ENCODE assay signal across 27 cellular contexts in genomic region chr1:165365344-165365743, GRCh38. TPM values are rescaled to one million over a fixed set of nuclear protein-coding genes. Genes with fewer than 3 reads are reported as not detected.
A peak's percentile ranks its signal among the peaks of the same experiment; 100 is the strongest.
DNase-seq lines count a peak whose midpoint lies in the region; ATAC-seq and TF ChIP-seq lines count a peak whose summit lies in the region.
"Had no signal": no experiment of that assay in that cellular context is flagged by ENCODE, and none has a peak within 500 bp of the region (broad histone marks: within the 10 kb centered on the region; RNA-seq: fewer than 3 reads in every experiment).

No MANE protein-coding gene starts in this region.

- H4K20me1 ChIP-seq in mammary epithelial cell (ENCODE audit: insufficient read depth, low read length) = no peaks in the 10 kb centered on the region

- ATAC-seq in omental fat pad (ENCODE audit: low FRiP score) (peak; percentile 55), T-helper 17 cell (no peak)
- no peak for ATAC-seq in stimulated activated memory B cell treated with anti-CD40 and anti-IgM and Interleukin-4, amounts not matched to agents 10 μg/mL and 1 μg/mL and 100 μg/mL, for 72 hours
- ATAC-seq: activated T-cell treated with anti-CD3 and anti-CD28 coated beads, Interleukin-2, amount 50 U/mL, for 4 hours had no signal

- intact Hi-C loops in mammary epithelial cell (cut with micrococcal nuclease) = no loop called here

- TF ChIP-seq CTCF in mammary epithelial cell (conservative IDR thresholded peaks at IDR 0.05 in 1 of 2, IDR thresholded peaks at IDR 0.05 in 1 of 2; ENCODE audit: extremely low read depth in 1 of 2, insufficient read depth in 1 of 2, low read depth in 1 of 2, low read length in 2 of 2) = no peak
- no peak for TF ChIP-seq CTCF in omental fat pad (IDR thresholded peaks at IDR 0.05)

- CTCF ChIA-PET in mammary epithelial cell (lab: Charles Lee; ENCODE audit: low non-redundant PET) = no interaction called here

- WGBS in mammary epithelial cell (ENCODE audit: low coverage, missing lambda C conversion rate) = 36% methylated on average over 2 of the region's 2 CpGs

- H3K4me2 ChIP-seq in mammary epithelial cell (ENCODE audit: insufficient read depth, low read depth, low read length) = no peak overlapping the region
- H3K4me2 ChIP-seq: KMS-11 had no signal

- H3K27ac Mint-ChIP-seq in T-helper 17 cell = no peak overlapping the region
- H3K27ac Mint-ChIP-seq in stimulated activated memory B cell treated with anti-CD40 and anti-IgM and Interleukin-4, amounts not matched to agents 10 μg/mL and 1 μg/mL and 100 μg/mL, for 72 hours = no peak overlapping the region
- H3K27ac Mint-ChIP-seq: brain; CD4-positive, alpha-beta memory T cell had no signal

- DNase-seq in DMS 273 (lab: John Stamatoyannopoulos, UW; ENCODE audit: unreplicated experiment) = peak; percentile 34
- DNase-seq in DMS 273 treated with DMSO at 0.1 percent for 48 hours (lab: John Stamatoyannopoulos, UW) = no peak
- peak in 2 of 3 experiments; percentile 20 to 72 for DNase-seq in NCI-H1417 (lab: John Stamatoyannopoulos, UW)
- DNase-seq in mammary epithelial cell = peak; percentile 32
- no peak for DNase-seq in omental fat pad (ENCODE audit: low spot score)
- no peak for DNase-seq in T-helper 17 cell
- no peak for DNase-seq in SKM-1 treated with dmso at 0.1 percent for 144 hours (lab: John Stamatoyannopoulos, UW; ENCODE audit: unreplicated experiment)
- DNase-seq: activated CD4-positive, alpha-beta T cell treated with anti-CD3 and anti-CD28 coated beads for 48 hours; activated T-cell treated with anti-CD3 and anti-CD28 coated beads, Interleukin-2, amount 50 U/mL, for 4 hours; CD4-positive, alpha-beta memory T cell; effector CD8-positive, alpha-beta T cell; esophagus squamous epithelium; glutamatergic neuron; kidney glomerular epithelial cell; NCI-H187 treated with DMSO at 0.1 percent for 48 hours; NCI-H510A; stimulated activated CD4-positive, alpha-beta T cell treated with anti-CD3 and anti-CD28 coated beads, Interleukin-15, amount 100 ng/mL, for 24 hours; T-helper 2 cell; transverse colon had no signal

- H3K36me3 Mint-ChIP-seq in T-helper 17 cell (ENCODE audit: low read depth) = peaks cover 10% of the 10 kb centered on the region
- no peaks in the 10 kb centered on the region for H3K36me3 Mint-ChIP-seq in stimulated activated memory B cell treated with anti-CD40 and anti-IgM and Interleukin-4, amounts not matched to agents 10 μg/mL and 1 μg/mL and 100 μg/mL, for 72 hours
- H3K36me3 Mint-ChIP-seq: brain; CD4-positive, alpha-beta memory T cell had no signal

- BruUV-seq in mammary epithelial cell (replicated peaks; lab: Mats Ljungman, UMichigan) = no TSS peak

- H3K36me3 ChIP-seq in mammary epithelial cell (ENCODE audit: insufficient read depth, low read length) = no peaks in the 10 kb centered on the region
- H3K36me3 ChIP-seq: esophagus squamous epithelium, HAP-1, prostate gland, transverse colon had no signal

- in situ Hi-C loops in mammary epithelial cell (cut with MboI; ENCODE audit: low sequenced_read_pairs in 2 of 2) = loop anchor here in 1 of 2 donors (10.0 kb wide), 1 partner anchor 221 kb away; no protein-coding TSS in a partner anchor

- H3K4me3 Mint-ChIP-seq in T-helper 17 cell = no peak overlapping the region
- H3K4me3 Mint-ChIP-seq in stimulated activated memory B cell treated with anti-CD40 and anti-IgM and Interleukin-4, amounts not matched to agents 10 μg/mL and 1 μg/mL and 100 μg/mL, for 72 hours = no peak overlapping the region
- H3K4me3 Mint-ChIP-seq: activated T-cell treated with anti-CD3 and anti-CD28 coated beads, Interleukin-2, amount 50 U/mL, for 4 hours; brain; CD4-positive, alpha-beta memory T cell had no signal

- no peak overlapping the region for H3K9ac ChIP-seq in mammary epithelial cell (ENCODE audit: insufficient read depth, low read length)
- H3K9ac ChIP-seq: KMS-11 had no signal

- dilution Hi-C loops in mammary epithelial cell (cut with HindIII; ENCODE audit: low sequenced_read_pairs) = no loop called here

- no peaks in the 10 kb centered on the region for H3K27me3 ChIP-seq in mammary epithelial cell (ENCODE audit: insufficient read depth, low read length)

- no peaks in the 10 kb centered on the region for H3K9me3 Mint-ChIP-seq in stimulated activated memory B cell treated with anti-CD40 and anti-IgM and Interleukin-4, amounts not matched to agents 10 μg/mL and 1 μg/mL and 100 μg/mL, for 72 hours
- H3K9me3 Mint-ChIP-seq: activated T-cell treated with anti-CD3 and anti-CD28 coated beads, Interleukin-2, amount 50 U/mL, for 4 hours had no signal

- peaks cover 7% of the 10 kb centered on the region for H3K4me1 Mint-ChIP-seq in T-helper 17 cell
- H3K4me1 Mint-ChIP-seq in stimulated activated memory B cell treated with anti-CD40 and anti-IgM and Interleukin-4, amounts not matched to agents 10 μg/mL and 1 μg/mL and 100 μg/mL, for 72 hours = peaks cover 6% of the 10 kb centered on the region

- no peaks in the 10 kb centered on the region for H3K79me2 ChIP-seq in mammary epithelial cell (ENCODE audit: insufficient read depth, low read length)

- H3K9me3 ChIP-seq in mammary epithelial cell (replicated peaks; ENCODE audit: insufficient read depth, low read length) (no peaks in the 10 kb centered on the region), T-helper 17 cell (ENCODE audit: control insufficient read depth, low read length, poor library complexity, severe bottlenecking) (no peaks in the 10 kb centered on the region)
- H3K9me3 ChIP-seq: esophagus squamous epithelium, HAP-1, prostate gland, transverse colon had no signal

- H2AFZ ChIP-seq in mammary epithelial cell (ENCODE audit: low read depth, low read length) = no peak overlapping the region

- H3K4me3 ChIP-seq in mammary epithelial cell (replicated peaks in 1 of 3; ENCODE audit: insufficient read depth in 1 of 3, low read depth in 2 of 3, low read length in 3 of 3) = no peak overlapping the region
- H3K4me3 ChIP-seq: esophagus squamous epithelium, HAP-1, lung, prostate gland, transverse colon had no signal

- no peak overlapping the region for H3K27ac ChIP-seq in mammary epithelial cell (ENCODE audit: insufficient read depth, low read depth, low read length)
- H3K27ac ChIP-seq: 22Rv1, KMS-11, prostate gland, transverse colon, VCaP had no signal

- H3K27me3 Mint-ChIP-seq in T-helper 17 cell = peaks cover 78% of the 10 kb centered on the region
- H3K27me3 Mint-ChIP-seq in stimulated activated memory B cell treated with anti-CD40 and anti-IgM and Interleukin-4, amounts not matched to agents 10 μg/mL and 1 μg/mL and 100 μg/mL, for 72 hours = peaks cover 68% of the 10 kb centered on the region

- H3K4me1 ChIP-seq in mammary epithelial cell (ENCODE audit: insufficient read depth, low read length) = peaks cover 13% of the 10 kb centered on the region
- H3K4me1 ChIP-seq: HAP-1, prostate gland, transverse colon had no signal

RNA-seq across cellular contexts. Expression of gene LMX1A, which starts 8.8 kb away (rescaled TPM):
- total RNA-seq in mammary epithelial cell = not detected
- polyA plus RNA-seq in mammary epithelial cell = not detected
- polyA minus RNA-seq in mammary epithelial cell = not detected
- total RNA-seq in omental fat pad = 1 to 10 TPM in 1 of 4 donors, not detected in 3; 2.0 TPM
- total RNA-seq in T-helper 17 cell = not detected
- total RNA-seq: activated T-cell treated with anti-CD3 and anti-CD28 coated beads, Interleukin-2, amount 50 U/mL, for 4 hours; CD4-positive, alpha-beta memory T cell; lung had no signal
- polyA plus RNA-seq: CD4-positive, alpha-beta memory T cell had no signal

Comparison
In these comparisons a context has a peak if more than half of its experiments do, and no peak if none do; other contexts are left out.
1. DNase-seq: peak in DMS 273 (single experiment), NCI-H1417 (2 of 3) and mammary epithelial cell (single experiment); none in DMS 273 treated with DMSO at 0.1 percent for 48 hours (single experiment), omental fat pad (single experiment), T-helper 17 cell (0 of 3) and SKM-1 treated with dmso at 0.1 percent for 144 hours (single experiment).